ENCODE assay signal across 14 cellular contexts in genomic region chr7:98996162-98996552, GRCh38.
DNase-seq lines count a peak whose midpoint lies in the region; ATAC-seq, FAIRE-seq and TF ChIP-seq lines count a peak whose summit lies in the region.
"Had no signal": no experiment of that assay in that cellular context is flagged by ENCODE, and none has a peak within 500 bp of the region (broad histone marks: within the 10 kb centered on the region; RNA-seq: fewer than 3 reads in every experiment).

No MANE protein-coding gene starts in this region.

- no peak overlapping the region for H3K4me2 ChIP-seq in GM12878 (ENCODE audit: control insufficient read depth, insufficient read depth)
- H3K4me2 ChIP-seq: KMS-11 had no signal

- peak; percentile 57 for DNase-seq in activated effector memory CD4-positive, alpha-beta T cell treated with anti-CD3 and anti-CD28 coated beads, Interleukin-2, amount 50 U/mL, for 16 hours
- no peak for DNase-seq in activated effector memory CD4-positive, alpha-beta T cell treated with Interleukin-2 at 50 U/mL for 16 hours
- DNase-seq in GM12878 (ENCODE audit: low read depth, low spot score) = peak; percentile 65
- DNase-seq in testis = peak; percentile 10
- no peak for DNase-seq in NCI-H1105 treated with DMSO at 0.1 percent for 48 hours (lab: John Stamatoyannopoulos, UW)
- DNase-seq in HTR-8/SVneo (ENCODE audit: insufficient read length, low spot score) = no peak
- DNase-seq: ACHN, foreskin melanocyte, NCI-H1436 had no signal

- 53% methylated on average over 15 of the region's 15 CpGs for WGBS in GM12878 (ENCODE audit: insufficient coverage, insufficient replicate concordance, low lambda C conversion rate, missing lambda C conversion rate)
- WGBS in testis, 2 donors = 95 to 97% methylated on average over 14 to 15 of the region's 15 CpGs

- in situ Hi-C loops in GM12878 (cut with MboI) = no loop called here

- intact Hi-C loops in GM12878 (cut with micrococcal nuclease; ENCODE audit: unreplicated experiment) = no loop called here
- intact Hi-C loops in testis (cut with DNase I; ENCODE audit: low total_unique reads) = no loop called here

- H3K79me2 ChIP-seq in GM12878 (ENCODE audit: control insufficient read depth, insufficient read depth, low read length) = no peaks in the 10 kb centered on the region

- H3K27ac ChIP-seq in GM12878 (ENCODE audit: control insufficient read depth, insufficient read depth) = peak overlapping the region; percentile 73
- no peak overlapping the region for H3K27ac ChIP-seq in testis
- H3K27ac ChIP-seq: KMS-11, neutrophil, skin epidermis had no signal

- TF ChIP-seq EP300 in GM12878 (IDR thresholded peaks at IDR 0.05; ENCODE audit: borderline replicate concordance in 1 of 2, control insufficient read depth in 1 of 2, low read depth in 2 of 2, low read length in 2 of 2) = no peak

- SMC1A ChIA-PET in GM12878 (lab: Charles Lee; ENCODE audit: uncharacterized antibody, unreplicated experiment) = interaction anchor here (0.8 to 1.4 kb wide), 2 partner anchors 10 to 105 kb away, joined by 3 to 9 read pairs; no protein-coding TSS in a partner anchor

- H3K27me3 ChIP-seq in GM12878 (replicated peaks in 1 of 2; ENCODE audit: control insufficient read depth in 2 of 2, insufficient read depth in 2 of 2, low read length in 1 of 2) = no peaks in the 10 kb centered on the region
- H3K27me3 ChIP-seq in testis = no peaks in the 10 kb centered on the region
- H3K27me3 ChIP-seq: neutrophil had no signal

- FAIRE-seq in GM12878 (lab: Jason Lieb, UNC) (peak; percentile 87), HTR-8/SVneo (lab: Jason Lieb, UNC) (no peak)

- H2AFZ ChIP-seq in GM12878 (ENCODE audit: control insufficient read depth, low read depth, low read length) = no peak overlapping the region

- TF ChIP-seq CTCF in GM12878 (IDR thresholded peaks at IDR 0.05 in 2 of 3, conservative IDR thresholded peaks at IDR 0.05 in 1 of 3; ENCODE audit: control insufficient read depth in 2 of 3, extremely low read depth in 1 of 3, insufficient read depth in 1 of 3, low read depth in 3 of 3, low read length in 3 of 3) = no peak
- no peak for TF ChIP-seq CTCF in testis (IDR thresholded peaks at IDR 0.05)

- BruUV-seq in GM12878 (replicated peaks; lab: Mats Ljungman, UMichigan) = no TSS peak

- CTCF ChIA-PET in GM12878 (lab: Yijun Ruan, JAX) = interaction anchor here (1.5 kb wide), 1 partner anchor 9 kb away, joined by 7 read pairs; no protein-coding TSS in a partner anchor

- TF ChIP-seq RAD21 in GM12878 (IDR thresholded peaks at IDR 0.05; ENCODE audit: insufficient read depth, low read depth, low read length) = 0 out of 2 replicates have a peak, but pooled peaks have one; percentile 6

- H3K36me3 ChIP-seq in GM12878 (ENCODE audit: control insufficient read depth in 2 of 2, insufficient read depth in 2 of 2, low read length in 1 of 2) (peaks cover 24 to 53% of the 10 kb centered on the region in 2 experiments), testis (ENCODE audit: low read depth, missing control alignments) (no peaks in the 10 kb centered on the region)

- H4K20me1 ChIP-seq in GM12878 (ENCODE audit: control insufficient read depth, insufficient read depth) = no peaks in the 10 kb centered on the region

- POLR2A ChIA-PET in GM12878 (lab: Charles Lee) = interaction anchor here (0.6 to 1.0 kb wide), 2 partner anchors 10 to 1524 kb away, joined by 3 read pairs; no protein-coding TSS in a partner anchor

- H3K4me1 ChIP-seq in GM12878 (ENCODE audit: control insufficient read depth, insufficient read depth, low read length) = peaks cover 13% of the 10 kb centered on the region
- H3K4me1 ChIP-seq in testis = no peaks in the 10 kb centered on the region

- no peak overlapping the region for H3K9ac ChIP-seq in GM12878 (ENCODE audit: control insufficient read depth, insufficient read depth, low read length)
- H3K9ac ChIP-seq: KMS-11 had no signal

- ATAC-seq in HG03108 (IDR thresholded peaks at IDR 0.05; ENCODE audit: unreplicated experiment) (peak; percentile 64), GM12878 (peak; percentile 88), GM19463 (IDR thresholded peaks at IDR 0.05; ENCODE audit: unreplicated experiment) (no peak)

- RAD21 ChIA-PET in GM12878 (lab: Charles Lee; ENCODE audit: unreplicated experiment) = interaction anchor here (1.3 to 1.7 kb wide), 2 partner anchors 9 to 65 kb away, joined by 3 to 4 read pairs; no protein-coding TSS in a partner anchor

- H3K9me3 ChIP-seq in GM12878 (replicated peaks; ENCODE audit: control insufficient read depth, insufficient read depth, low read length) (no peaks in the 10 kb centered on the region), testis (no peaks in the 10 kb centered on the region)
- H3K9me3 ChIP-seq: neutrophil had no signal

- H3K4me3 ChIP-seq in GM12878 = no peak overlapping the region
- no peak overlapping the region for H3K4me3 ChIP-seq in testis
- H3K4me3 ChIP-seq: skin epidermis had no signal

- TF ChIP-seq POLR2A in GM12878 (IDR thresholded peaks at IDR 0.05; ENCODE audit: low read depth, low read length) (peak; percentile 51; the same call in 1 of the 2 replicates), testis (IDR thresholded peaks at IDR 0.05) (no peak)

TF ChIP-seq in GM12878, 131 proteins besides CTCF, POLR2A, EP300 and RAD21 (continues in another document):
- TF ChIP-seq DPF2 (IDR thresholded peaks at IDR 0.05) = 0 out of 2 replicates have a peak, but pooled peaks have one; percentile 20
- TF ChIP-seq, protein P1, sequence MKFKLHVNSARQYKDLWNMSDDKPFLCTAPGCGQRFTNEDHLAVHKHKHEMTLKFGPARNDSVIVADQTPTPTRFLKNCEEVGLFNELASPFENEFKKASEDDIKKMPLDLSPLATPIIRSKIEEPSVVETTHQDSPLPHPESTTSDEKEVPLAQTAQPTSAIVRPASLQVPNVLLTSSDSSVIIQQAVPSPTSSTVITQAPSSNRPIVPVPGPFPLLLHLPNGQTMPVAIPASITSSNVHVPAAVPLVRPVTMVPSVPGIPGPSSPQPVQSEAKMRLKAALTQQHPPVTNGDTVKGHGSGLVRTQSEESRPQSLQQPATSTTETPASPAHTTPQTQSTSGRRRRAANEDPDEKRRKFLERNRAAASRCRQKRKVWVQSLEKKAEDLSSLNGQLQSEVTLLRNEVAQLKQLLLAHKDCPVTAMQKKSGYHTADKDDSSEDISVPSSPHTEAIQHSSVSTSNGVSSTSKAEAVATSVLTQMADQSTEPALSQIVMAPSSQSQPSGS (IDR thresholded peaks at IDR 0.05; ENCODE audit: low read length) = peak; percentile 72; the same call in 1 of the 2 replicates
- TF ChIP-seq CBFB (IDR thresholded peaks at IDR 0.05; ENCODE audit: low read depth) = no peak
- peak; percentile 74 for TF ChIP-seq RUNX3 (IDR thresholded peaks at IDR 0.05; ENCODE audit: low read length)
- peak; percentile 28 to 50; a peak in 2 of 4 replicates for TF ChIP-seq IKZF2 (IDR thresholded peaks at IDR 0.05)
- peak; percentile 68; the same call in 1 of the 2 replicates for TF ChIP-seq GATAD2B (conservative IDR thresholded peaks at IDR 0.05; ENCODE audit: low read depth)
- TF ChIP-seq CHD4 (IDR thresholded peaks at IDR 0.05) = no peak
- peak; percentile 47 for TF ChIP-seq CUX1 (IDR thresholded peaks at IDR 0.05; ENCODE audit: insufficient replicate concordance, low read depth, low read length)

Comparison
In these comparisons a context has a peak if more than half of its experiments do, and no peak if none do; other contexts are left out.
1. DNase-seq: peak in activated effector memory CD4-positive, alpha-beta T cell treated with anti-CD3 and anti-CD28 coated beads, Interleukin-2, amount 50 U/mL, for 16 hours (single experiment), GM12878 (single experiment) and testis (single experiment); none in activated effector memory CD4-positive, alpha-beta T cell treated with Interleukin-2 at 50 U/mL for 16 hours (single experiment), NCI-H1105 treated with DMSO at 0.1 percent for 48 hours (single experiment) and HTR-8/SVneo (single experiment).